Comparison of ENCODE assay signal across 14 cellular contexts in the genomic region with DNA sequence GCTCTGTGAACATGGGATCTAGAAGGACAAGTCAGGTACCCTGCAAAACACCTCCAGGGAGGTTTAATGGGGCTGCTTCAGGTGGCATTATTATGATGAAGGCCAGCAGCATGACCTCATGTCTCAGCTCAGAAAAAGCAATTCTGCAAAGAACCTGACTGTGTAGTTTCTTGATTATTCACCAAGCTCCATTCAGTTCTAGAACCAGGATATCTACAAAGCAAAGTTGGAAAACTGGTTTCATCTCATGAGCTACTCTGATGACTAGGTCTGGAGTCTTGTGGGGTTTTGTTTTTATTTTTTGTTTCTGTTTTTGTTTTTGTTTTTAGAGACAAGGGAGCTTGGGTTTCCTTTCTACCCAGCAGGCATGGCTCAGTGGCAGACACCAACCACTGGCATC. TPM values are rescaled to one million over a fixed set of nuclear protein-coding genes. Genes with fewer than 3 reads are reported as not detected.
A peak's percentile ranks its signal among the peaks of the same experiment; 100 is the strongest.
DNase-seq lines count a peak whose midpoint lies in the region; ATAC-seq and TF ChIP-seq lines count a peak whose summit lies in the region.
"Had no signal": no experiment of that assay in that cellular context is flagged by ENCODE, and none has a peak within 500 bp of the region (broad histone marks: within the 10 kb centered on the region; RNA-seq: fewer than 3 reads in every experiment).

No MANE protein-coding gene starts in this region.

- H3K18ac ChIP-seq in trophoblast cell (ENCODE audit: low read length) = no peak overlapping the region

- no peaks in the 10 kb centered on the region for H3K27me3 ChIP-seq in trophoblast cell (ENCODE audit: insufficient read depth, low read length)
- no peaks in the 10 kb centered on the region for H3K27me3 ChIP-seq in left ventricle myocardium inferior (ENCODE audit: low read depth)

- in situ Hi-C loops in G401 (cut with HindIII; ENCODE audit: low sequenced_read_pairs) = no loop called here

- H3K4ac ChIP-seq in trophoblast cell (ENCODE audit: low read depth, low read length) = no peak overlapping the region

- H3K36me3 ChIP-seq in trophoblast cell (ENCODE audit: control insufficient read depth in 1 of 2, insufficient read depth in 2 of 2, low read length in 2 of 2) (no peaks in the 10 kb centered on the region), left ventricle myocardium inferior (no peaks in the 10 kb centered on the region)

- H2BK12ac ChIP-seq in trophoblast cell (ENCODE audit: low read length) = no peak overlapping the region

- H3K9me3 ChIP-seq in trophoblast cell (ENCODE audit: insufficient read depth, low read depth, low read length) (peaks cover 2% of the 10 kb centered on the region), left ventricle myocardium inferior (replicated peaks) (no peaks in the 10 kb centered on the region)

- no peak overlapping the region for H3K9ac ChIP-seq in trophoblast cell (ENCODE audit: low read length)
- H3K9ac ChIP-seq: KMS-11 had no signal

- no peak overlapping the region for H4K91ac ChIP-seq in trophoblast cell (ENCODE audit: low read depth, low read length)

- H3K4me1 Mint-ChIP-seq in activated CD4-positive, alpha-beta T cell treated with anti-CD3 and anti-CD28 coated beads, Interleukin-2, amount 10 ng/mL, durations not matched to agents 24 days and 14 days = peaks cover 12% of the 10 kb centered on the region
- peaks cover 0 to 4% of the 10 kb centered on the region in 2 donors for H3K4me1 Mint-ChIP-seq in effector memory CD8-positive, alpha-beta T cell (ENCODE audit: low read depth in 2 of 2)

- peak; percentile 53 for DNase-seq in activated CD4-positive, alpha-beta T cell treated with anti-CD3 and anti-CD28 coated beads, Interleukin-2, amount 10 ng/mL, durations not matched to agents 24 days and 14 days
- DNase-seq in activated CD4-positive, alpha-beta T cell treated with anti-CD3 and anti-CD28 coated beads for 4 hours = no peak
- DNase-seq in effector memory CD8-positive, alpha-beta T cell = no peak
- DNase-seq in trophoblast cell = peak; percentile 37 to 80
- no peak for DNase-seq in left ventricle myocardium inferior
- no peak for DNase-seq in NCI-H226
- no peak for DNase-seq in G401 (ENCODE audit: low spot score)
- DNase-seq: DMS53, NCI-H1105 treated with DMSO at 0.1 percent for 48 hours, NCI-H187 treated with DMSO at 0.1 percent for 48 hours, SHP77 treated with DMSO at 0.1 percent for 48 hours had no signal

- no peak overlapping the region for H2AK5ac ChIP-seq in trophoblast cell (ENCODE audit: low read length)

- H2AFZ ChIP-seq in trophoblast cell (ENCODE audit: insufficient read depth, low read length, poor library complexity) = no peak overlapping the region
- H2AFZ ChIP-seq: GM23338 had no signal

- H3K4me2 ChIP-seq in trophoblast cell (ENCODE audit: low read length) = no peak overlapping the region
- H3K4me2 ChIP-seq: GM23338, KMS-11 had no signal

- no peak for TF ChIP-seq CTCF in left ventricle myocardium inferior (IDR thresholded peaks at IDR 0.05; ENCODE audit: borderline replicate concordance)

- H3K4me1 ChIP-seq in trophoblast cell (ENCODE audit: control insufficient read depth in 1 of 2, insufficient read depth in 2 of 2, low read length in 2 of 2) = peaks cover 3 to 18% of the 10 kb centered on the region in 2 experiments
- no peaks in the 10 kb centered on the region for H3K4me1 ChIP-seq in left ventricle myocardium inferior

- H3K27ac ChIP-seq in trophoblast cell (ENCODE audit: low read depth, low read length) (peak overlapping the region; percentile 7), left ventricle myocardium inferior (replicated peaks) (no peak overlapping the region)
- H3K27ac ChIP-seq: KMS-11 had no signal

- ATAC-seq in HG03280 (IDR thresholded peaks at IDR 0.05; ENCODE audit: unreplicated experiment) = peak; percentile 20
- peak; percentile 29 for ATAC-seq in effector memory CD8-positive, alpha-beta T cell (replicated peaks)

- no peak overlapping the region for H4K8ac ChIP-seq in trophoblast cell (ENCODE audit: low read depth, low read length)

- no peaks in the 10 kb centered on the region for H3K9me3 Mint-ChIP-seq in activated CD4-positive, alpha-beta T cell treated with anti-CD3 and anti-CD28 coated beads, Interleukin-2, amount 10 ng/mL, durations not matched to agents 24 days and 14 days
- no peaks in the 10 kb centered on the region for H3K9me3 Mint-ChIP-seq in effector memory CD8-positive, alpha-beta T cell
- H3K9me3 Mint-ChIP-seq: GM23338 had no signal

- H4K12ac ChIP-seq in trophoblast cell (ENCODE audit: low read depth, low read length) = no peak overlapping the region

- H2BK120ac ChIP-seq in trophoblast cell (ENCODE audit: insufficient read depth, low read length, poor library complexity) = no peak overlapping the region

- peaks cover 14% of the 10 kb centered on the region for H3K79me1 ChIP-seq in trophoblast cell (ENCODE audit: low read length)

- peaks cover 9% of the 10 kb centered on the region for H3K27me3 Mint-ChIP-seq in activated CD4-positive, alpha-beta T cell treated with anti-CD3 and anti-CD28 coated beads, Interleukin-2, amount 10 ng/mL, durations not matched to agents 24 days and 14 days
- no peaks in the 10 kb centered on the region for H3K27me3 Mint-ChIP-seq in effector memory CD8-positive, alpha-beta T cell

- intact Hi-C loops in activated CD4-positive, alpha-beta T cell treated with anti-CD3 and anti-CD28 coated beads, Interleukin-2, amount 10 ng/mL, durations not matched to agents 24 days and 14 days (cut with micrococcal nuclease) = no loop called here
- intact Hi-C loops in left ventricle myocardium inferior (cut with micrococcal nuclease) = no loop called here

- H3K36me3 Mint-ChIP-seq in activated CD4-positive, alpha-beta T cell treated with anti-CD3 and anti-CD28 coated beads, Interleukin-2, amount 10 ng/mL, durations not matched to agents 24 days and 14 days (ENCODE audit: low read depth) = peaks cover 2% of the 10 kb centered on the region
- H3K36me3 Mint-ChIP-seq in effector memory CD8-positive, alpha-beta T cell (ENCODE audit: insufficient read depth) = no peaks in the 10 kb centered on the region

- H3K4me3 ChIP-seq in trophoblast cell (ENCODE audit: low read depth, low read length) (no peak overlapping the region), left ventricle myocardium inferior (no peak overlapping the region)
- H3K4me3 ChIP-seq: GM23338 had no signal

- H3K79me2 ChIP-seq in trophoblast cell (ENCODE audit: control insufficient read depth, insufficient read depth, low read length, poor library complexity) = no peaks in the 10 kb centered on the region

- no peak overlapping the region for H3K4me3 Mint-ChIP-seq in activated CD4-positive, alpha-beta T cell treated with anti-CD3 and anti-CD28 coated beads, Interleukin-2, amount 10 ng/mL, durations not matched to agents 24 days and 14 days
- no peak overlapping the region for H3K4me3 Mint-ChIP-seq in effector memory CD8-positive, alpha-beta T cell
- H3K4me3 Mint-ChIP-seq: GM23338 had no signal

- H2BK5ac ChIP-seq in trophoblast cell (ENCODE audit: low read depth, low read length, poor library complexity) = no peak overlapping the region

- H3K14ac ChIP-seq in trophoblast cell (ENCODE audit: low read length) = no peak overlapping the region

- H3K23ac ChIP-seq in trophoblast cell (ENCODE audit: low read length) = no peak overlapping the region

- no peak overlapping the region for H3K27ac Mint-ChIP-seq in activated CD4-positive, alpha-beta T cell treated with anti-CD3 and anti-CD28 coated beads, Interleukin-2, amount 10 ng/mL, durations not matched to agents 24 days and 14 days
- H3K27ac Mint-ChIP-seq in effector memory CD8-positive, alpha-beta T cell = no peak overlapping the region
- H3K27ac Mint-ChIP-seq: GM23338 had no signal

RNA-seq across cellular contexts. Expression of a gene that starts 19.0 kb away (rescaled TPM):
- total RNA-seq in activated CD4-positive, alpha-beta T cell treated with anti-CD3 and anti-CD28 coated beads, Interleukin-2, amount 10 ng/mL, durations not matched to agents 24 days and 14 days = 8.3 and 12.8 TPM in 2 replicates
- polyA plus RNA-seq in trophoblast cell (2013) = 5.6 and 6.7 TPM in 2 replicates
- total RNA-seq in left ventricle myocardium inferior = 3.5 TPM
- total RNA-seq in G401 (2014; rRNA removed; shearing (Covaris generic)) = 4.6 and 4.7 TPM in 2 replicates

Comparison
In these comparisons a context has a peak if more than half of its experiments do, and no peak if none do; other contexts are left out.
1. DNase-seq: peak in activated CD4-positive, alpha-beta T cell treated with anti-CD3 and anti-CD28 coated beads, Interleukin-2, amount 10 ng/mL, durations not matched to agents 24 days and 14 days (single experiment) and trophoblast cell (2 of 2); none in activated CD4-positive, alpha-beta T cell treated with anti-CD3 and anti-CD28 coated beads for 4 hours (0 of 2), effector memory CD8-positive, alpha-beta T cell (0 of 3), left ventricle myocardium inferior (single experiment), NCI-H226 (single experiment) and G401 (single experiment).